Comparison of ENCODE assay signal across 1 cellular context in the genomic region with DNA sequence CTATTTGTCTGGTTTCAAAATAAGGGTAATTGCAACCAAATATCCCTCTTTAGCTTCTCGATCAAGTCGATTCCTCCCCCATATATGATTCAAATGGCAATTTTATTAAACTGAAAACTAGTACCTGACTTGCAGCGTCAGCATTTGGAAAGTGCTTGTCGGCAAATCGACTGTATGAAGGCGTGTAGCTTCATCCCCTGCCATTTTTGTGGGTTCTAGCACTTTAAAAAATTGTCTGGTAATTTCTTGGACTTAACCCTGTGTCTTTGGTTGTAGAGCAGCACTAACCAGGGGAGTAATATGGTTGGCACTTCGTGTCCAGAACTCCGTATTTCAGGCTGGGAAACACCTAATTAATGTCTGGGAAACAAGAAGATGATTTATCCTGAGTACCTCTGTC.
TF ChIP-seq lines count a peak whose summit lies in the region.

No MANE protein-coding gene starts in this region.

TF ChIP-seq in endothelial cell of umbilical vein, 7 proteins besides CTCF, POLR2A, EP300 and RAD21:
- TF ChIP-seq, protein P1, sequence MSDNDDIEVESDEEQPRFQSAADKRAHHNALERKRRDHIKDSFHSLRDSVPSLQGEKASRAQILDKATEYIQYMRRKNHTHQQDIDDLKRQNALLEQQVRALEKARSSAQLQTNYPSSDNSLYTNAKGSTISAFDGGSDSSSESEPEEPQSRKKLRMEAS (IDR thresholded peaks at IDR 0.05; ENCODE audit: insufficient read depth, insufficient read length), result no peak
- TF ChIP-seq GATA2 (IDR thresholded peaks at IDR 0.05; ENCODE audit: insufficient read depth, insufficient read length, low read depth, low read length) (no peak), POLR2AphosphoS5 (IDR thresholded peaks at IDR 0.05; ENCODE audit: insufficient read depth, low read depth, low read length) (no peak), EZH2 (IDR thresholded peaks at IDR 0.05; ENCODE audit: borderline replicate concordance, low read depth, low read length, severe bottlenecking) (no peak), MYC (IDR thresholded peaks at IDR 0.05; ENCODE audit: low read depth, low read length) (no peak), JUN (IDR thresholded peaks at IDR 0.05; ENCODE audit: borderline replicate concordance, insufficient read depth, insufficient read length, low read depth) (no peak), FOS (IDR thresholded peaks at IDR 0.05; ENCODE audit: borderline replicate concordance, insufficient read depth, low read length) (no peak)
